In the genomic region with DNA sequence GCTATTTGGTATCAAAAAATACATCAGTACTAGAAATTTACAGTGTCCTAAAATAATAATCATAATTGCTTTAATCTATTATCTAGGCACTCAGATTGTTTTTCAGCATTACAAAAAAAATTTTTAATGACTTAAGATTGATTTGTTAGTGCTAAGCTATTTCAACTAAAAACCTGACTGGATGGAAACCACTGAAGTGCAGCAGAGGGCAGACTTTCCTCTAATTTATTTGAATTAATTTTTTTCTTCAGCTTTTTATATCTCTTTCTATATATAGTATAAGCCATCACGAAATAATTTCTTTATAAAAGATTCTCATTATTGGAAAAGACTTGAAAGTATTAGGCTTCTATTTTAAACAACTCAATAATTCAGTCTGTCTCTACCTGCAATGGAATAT, we compare ENCODE assay signal across 28 cellular contexts.
DNase-seq lines count a peak whose midpoint lies in the region; ATAC-seq, FAIRE-seq and TF ChIP-seq lines count a peak whose summit lies in the region.
"Had no signal": no experiment of that assay in that cellular context is flagged by ENCODE, and none has a peak within 500 bp of the region (broad histone marks: within the 10 kb centered on the region; RNA-seq: fewer than 3 reads in every experiment).

No MANE protein-coding gene starts in this region.

- H2AFZ ChIP-seq in K562 (ENCODE audit: low read depth, low read length) (no peak overlapping the region), PC-3 (ENCODE audit: low read length) (no peak overlapping the region)

- POLR2A ChIA-PET in K562 (lab: Yijun Ruan, JAX) (no interaction called here), PC-3 (lab: Charles Lee; ENCODE audit: unreplicated experiment) (no interaction called here)

- H3K4me3 ChIP-seq in cardiac muscle cell (no peak overlapping the region), K562 (no peak overlapping the region), foreskin fibroblast (ENCODE audit: low read depth in 1 of 2, low read length in 2 of 2) (no peak overlapping the region), PC-3 (ENCODE audit: low read length) (no peak overlapping the region)
- H3K4me3 ChIP-seq: lung, right atrium auricular region had no signal

- CTCF ChIA-PET in K562 (lab: Yijun Ruan, JAX; ENCODE audit: low intra/inter-chr PET ratio): interaction anchor here (1.1 kb wide), 1 partner anchor 48 kb away, joined by 3 read pairs; no protein-coding TSS in a partner anchor
- CTCF ChIA-PET in PC-3 (lab: Charles Lee): interaction anchor here (0.6 to 1.4 kb wide), 2 partner anchors 48 to 1537 kb away, joined by 4 read pairs; no protein-coding TSS in a partner anchor

- H3K27ac ChIP-seq in cardiac muscle cell (no peak overlapping the region), K562 (ENCODE audit: extremely low read depth, low read depth, low read length) (no peak overlapping the region), PC-3 (ENCODE audit: low read length) (no peak overlapping the region)
- H3K27ac ChIP-seq: right atrium auricular region had no signal

- H3K36me3 ChIP-seq in cardiac muscle cell (no peaks in the 10 kb centered on the region), K562 (ENCODE audit: control insufficient read depth, insufficient read depth, low read length) (no peaks in the 10 kb centered on the region), PC-3 (ENCODE audit: low read depth, low read length) (no peaks in the 10 kb centered on the region)
- H3K36me3 ChIP-seq: right atrium auricular region had no signal

- H3K4me1 ChIP-seq in cardiac muscle cell (ENCODE audit: low read depth): no peaks in the 10 kb centered on the region
- H3K4me1 ChIP-seq in K562 (replicated peaks in 1 of 2; ENCODE audit: control insufficient read depth in 2 of 2, insufficient read depth in 2 of 2, low read length in 2 of 2): no peaks in the 10 kb centered on the region; a peak in 1 of 5 replicates
- H3K4me1 ChIP-seq in PC-3 (ENCODE audit: insufficient read depth, low read length): no peaks in the 10 kb centered on the region
- H3K4me1 ChIP-seq: right atrium auricular region had no signal

- WGBS in K562 (ENCODE audit: insufficient coverage, low coverage, missing lambda C conversion rate): 0% methylated on average over 1 of the region's 1 CpG

- ATAC-seq in left ventricle myocardium superior (no peak), K562 (no peak), PC-3 (no peak), GM19023 (IDR thresholded peaks at IDR 0.05; ENCODE audit: unreplicated experiment) (no peak)
- ATAC-seq: activated CD4-positive, CD25-positive, alpha-beta regulatory T cell treated with anti-CD3 and anti-CD28 coated beads, Interleukin-2, amount 50 U/mL, for 24 hours; activated CD8-positive, alpha-beta T cell treated with anti-CD3 and anti-CD28 coated beads, Interleukin-2, amount 10 ng/mL, durations not matched to agents 7 days and 5 days; effector memory CD8-positive, alpha-beta T cell had no signal

- H3K79me2 ChIP-seq in K562 (ENCODE audit: control insufficient read depth, insufficient read depth, low read length) (no peaks in the 10 kb centered on the region), PC-3 (ENCODE audit: low read length) (no peaks in the 10 kb centered on the region)

- TF ChIP-seq RAD21 in K562 (CRISPR knock-in tag; conservative IDR thresholded peaks at IDR 0.05 in 1 of 2, IDR thresholded peaks at IDR 0.05 in 1 of 2): peak in 1 of 2 experiments; percentile 48; a peak in 2 of 4 replicates

- intact Hi-C loops in left ventricle myocardium superior (cut with micrococcal nuclease) (no loop called here), K562 (cut with micrococcal nuclease) (loop anchor here (2.0 kb wide), 1 partner anchor 449 kb away; no protein-coding TSS in a partner anchor), PC-3 (cut with micrococcal nuclease) (loop anchor here (1.0 to 5.0 kb wide), 2 partner anchors 47 to 451 kb away; no protein-coding TSS in a partner anchor)

- H3K9ac ChIP-seq in K562 (ENCODE audit: insufficient read depth in 1 of 2, low read depth in 2 of 2, low read length in 2 of 2) (no peak overlapping the region), PC-3 (ENCODE audit: low read length) (no peak overlapping the region)

- no peaks in the 10 kb centered on the region for H3K9me1 ChIP-seq in K562 (ENCODE audit: control insufficient read depth, insufficient read depth, low read length)

- in situ Hi-C loops in K562 (cut with MboI): no loop called here

- no peak for DNase-seq in cardiac muscle cell (ENCODE audit: low read depth in 1 of 2, low spot score in 1 of 2)
- no peak for DNase-seq in left ventricle myocardium superior
- DNase-seq in K562 (ENCODE audit: extremely low read depth in 1 of 4, low spot score in 3 of 4): no peak
- DNase-seq in foreskin fibroblast: peak in 1 of 2 donors; percentile 17
- DNase-seq in PC-3: no peak
- no peak for DNase-seq in GF-D8 (lab: John Stamatoyannopoulos, UW)
- DNase-seq in frontal cortex (ENCODE audit: low spot score in 2 of 2): no peak
- DNase-seq: activated CD8-positive, alpha-beta T cell treated with anti-CD3 and anti-CD28 coated beads, Interleukin-2, amount 10 ng/mL, durations not matched to agents 7 days and 5 days; activated naive CD4-positive, alpha-beta T cell treated with Interleukin-2 at 50 U/mL for 16 hours; activated T-cell treated with anti-CD3 and anti-CD28 coated beads, Interleukin-2, amount 50 U/mL, for 24 hours; amygdala; DMS153; effector memory CD8-positive, alpha-beta T cell; GDM1; GOT3; hypothalamus; islet precursor cell; KBM-7; NCI-H2029; NCI-H510A; nucleus accumbens; RPMI8226; stimulated activated CD8-positive, alpha-beta memory T cell treated with anti-CD3 and anti-CD28 coated beads, Interleukin-4, amount 100 ng/mL, for 48 hours; T1000 had no signal

- H4K20me1 ChIP-seq in K562 (replicated peaks; ENCODE audit: control insufficient read depth, insufficient read depth, low read length) (no peaks in the 10 kb centered on the region), PC-3 (ENCODE audit: low read length) (no peaks in the 10 kb centered on the region)

- BruUV-seq in K562 (replicated peaks; lab: Mats Ljungman, UMichigan) (no TSS peak), PC-3 (replicated peaks; lab: Mats Ljungman, UMichigan) (no TSS peak)

- TF ChIP-seq CTCF in cardiac muscle cell (IDR thresholded peaks at IDR 0.05; ENCODE audit: low read depth, low read length) (peak; percentile 20), K562 (IDR thresholded peaks at IDR 0.05 in 2 of 3, conservative IDR thresholded peaks at IDR 0.05 in 1 of 3; ENCODE audit: insufficient read depth in 2 of 3, low read depth in 1 of 3, low read length in 3 of 3) (peak in 1 of 3 experiments; percentile 41; a peak in 2 of 6 replicates), foreskin fibroblast (IDR thresholded peaks at IDR 0.05; ENCODE audit: low read depth, low read length) (peak; percentile 10), PC-3 (conservative IDR thresholded peaks at IDR 0.05; ENCODE audit: low read depth, low read length) (no peak)

- no peak for TF ChIP-seq EP300 in K562 (IDR thresholded peaks at IDR 0.05; ENCODE audit: low read length)

- H3K4me2 ChIP-seq in K562 (ENCODE audit: insufficient read depth, low read length) (no peak overlapping the region), PC-3 (ENCODE audit: low read length) (no peak overlapping the region)

- no peaks in the 10 kb centered on the region for H3F3A ChIP-seq in PC-3 (ENCODE audit: low read length, unreplicated experiment)

- peaks cover 5% of the 10 kb centered on the region for H3K27me3 ChIP-seq in cardiac muscle cell
- H3K27me3 ChIP-seq in K562 (ENCODE audit: control insufficient read depth in 2 of 2, insufficient read depth in 2 of 2, low read length in 2 of 2): no peaks in the 10 kb centered on the region
- no peaks in the 10 kb centered on the region for H3K27me3 ChIP-seq in PC-3 (ENCODE audit: low read length)
- H3K27me3 ChIP-seq: right atrium auricular region had no signal

- no peak for TF ChIP-seq POLR2A in K562 (conservative IDR thresholded peaks at IDR 0.05)

- FAIRE-seq in K562 (lab: Jason Lieb, UNC): no peak
- no peak for FAIRE-seq in frontal cortex (lab: Jason Lieb, UNC)

- H3K9me3 ChIP-seq in cardiac muscle cell (ENCODE audit: low read depth) (no peaks in the 10 kb centered on the region), K562 (replicated peaks; ENCODE audit: control insufficient read depth, insufficient read depth, low read depth, low read length) (no peaks in the 10 kb centered on the region), PC-3 (ENCODE audit: low read length) (no peaks in the 10 kb centered on the region)
- H3K9me3 ChIP-seq: right atrium auricular region had no signal

- H3K9me2 ChIP-seq in PC-3 (replicated peaks; ENCODE audit: low read length): no peaks in the 10 kb centered on the region

TF ChIP-seq in K562, 482 proteins besides CTCF, POLR2A, EP300 and RAD21:
- TF ChIP-seq, protein P1, sequence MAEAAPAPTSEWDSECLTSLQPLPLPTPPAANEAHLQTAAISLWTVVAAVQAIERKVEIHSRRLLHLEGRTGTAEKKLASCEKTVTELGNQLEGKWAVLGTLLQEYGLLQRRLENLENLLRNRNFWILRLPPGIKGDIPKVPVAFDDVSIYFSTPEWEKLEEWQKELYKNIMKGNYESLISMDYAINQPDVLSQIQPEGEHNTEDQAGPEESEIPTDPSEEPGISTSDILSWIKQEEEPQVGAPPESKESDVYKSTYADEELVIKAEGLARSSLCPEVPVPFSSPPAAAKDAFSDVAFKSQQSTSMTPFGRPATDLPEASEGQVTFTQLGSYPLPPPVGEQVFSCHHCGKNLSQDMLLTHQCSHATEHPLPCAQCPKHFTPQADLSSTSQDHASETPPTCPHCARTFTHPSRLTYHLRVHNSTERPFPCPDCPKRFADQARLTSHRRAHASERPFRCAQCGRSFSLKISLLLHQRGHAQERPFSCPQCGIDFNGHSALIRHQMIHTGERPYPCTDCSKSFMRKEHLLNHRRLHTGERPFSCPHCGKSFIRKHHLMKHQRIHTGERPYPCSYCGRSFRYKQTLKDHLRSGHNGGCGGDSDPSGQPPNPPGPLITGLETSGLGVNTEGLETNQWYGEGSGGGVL (CRISPR knock-in tag; IDR thresholded peaks at IDR 0.05): no peak
- no peak for TF ChIP-seq PHTF2 (CRISPR knock-in tag; IDR thresholded peaks at IDR 0.05)
- TF ChIP-seq, protein P2, sequence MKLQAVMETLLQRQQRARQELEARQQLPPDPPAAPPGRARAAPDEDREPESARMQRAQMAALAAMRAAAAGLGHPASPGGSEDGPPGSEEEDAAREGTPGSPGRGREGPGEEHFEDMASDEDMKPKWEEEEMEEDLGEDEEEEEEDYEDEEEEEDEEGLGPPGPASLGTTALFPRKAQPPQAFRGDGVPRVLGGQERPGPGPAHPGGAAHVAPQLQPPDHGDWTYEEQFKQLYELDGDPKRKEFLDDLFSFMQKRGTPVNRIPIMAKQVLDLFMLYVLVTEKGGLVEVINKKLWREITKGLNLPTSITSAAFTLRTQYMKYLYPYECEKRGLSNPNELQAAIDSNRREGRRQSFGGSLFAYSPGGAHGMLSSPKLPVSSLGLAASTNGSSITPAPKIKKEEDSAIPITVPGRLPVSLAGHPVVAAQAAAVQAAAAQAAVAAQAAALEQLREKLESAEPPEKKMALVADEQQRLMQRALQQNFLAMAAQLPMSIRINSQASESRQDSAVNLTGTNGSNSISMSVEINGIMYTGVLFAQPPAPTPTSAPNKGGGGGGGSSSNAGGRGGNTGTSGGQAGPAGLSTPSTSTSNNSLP (IDR thresholded peaks at IDR 0.05; ENCODE audit: borderline replicate concordance, low read depth, low read length): 0 out of 2 replicates have a peak, but pooled peaks have one; percentile 48
